Comparison of ENCODE assay signal across 1 cellular context in genomic region chr2:169694113-169694893, GRCh38.
A peak's percentile ranks its signal among the peaks of the same experiment; 100 is the strongest.
TF ChIP-seq lines count a peak whose summit lies in the region.

Gene CFAP210, minus strand, starts transcription at chr2:169694405. Its CDS starts 78 bp downstream, at chr2:169694327.
Gene PHOSPHO2, plus strand, starts transcription at chr2:169694469. Its CDS starts 6,503 bp downstream, at chr2:169700972.

TF ChIP-seq in HepG2, 621 proteins besides CTCF, POLR2A, EP300 and RAD21 (continued from another document):
- TF ChIP-seq SRSF1 (optimal IDR thresholded peaks at IDR 0.05; ENCODE audit: low read depth, low read length) (peak; percentile 78), ZNF253 (CRISPR knock-in tag; IDR thresholded peaks at IDR 0.05; ENCODE audit: borderline replicate concordance) (no peak; the same call in 1 of the 2 replicates), HNRNPUL1 (IDR thresholded peaks at IDR 0.05; ENCODE audit: low read depth, low read length) (no peak), HOXA5 (CRISPR knock-in tag; IDR thresholded peaks at IDR 0.05) (peak; percentile 98), ZBTB44 (CRISPR knock-in tag; IDR thresholded peaks at IDR 0.05) (no peak), CREB3 (CRISPR knock-in tag; IDR thresholded peaks at IDR 0.05) (peak; percentile 91; the same call in 1 of the 2 replicates), MBNL3 (CRISPR knock-in tag; conservative IDR thresholded peaks at IDR 0.05) (no peak), BRF2 (CRISPR knock-in tag; IDR thresholded peaks at IDR 0.05) (peak; percentile 85), ZNF781 (CRISPR knock-in tag; IDR thresholded peaks at IDR 0.05; ENCODE audit: borderline replicate concordance, not compliant biosample characterization) (peak; percentile 96), MLLT10 (CRISPR knock-in tag; IDR thresholded peaks at IDR 0.05) (no peak), ZBTB3 (CRISPR knock-in tag; IDR thresholded peaks at IDR 0.05; ENCODE audit: borderline replicate concordance, low read depth) (no peak; the same call in 1 of the 2 replicates), ZBTB2 (CRISPR knock-in tag; IDR thresholded peaks at IDR 0.05; ENCODE audit: low read depth) (no peak), ETV6 (CRISPR knock-in tag; conservative IDR thresholded peaks at IDR 0.05) (peak; percentile 75), ZNF232 (CRISPR knock-in tag; IDR thresholded peaks at IDR 0.05; ENCODE audit: borderline replicate concordance) (peak; percentile 93; the same call in 1 of the 2 replicates), ATF7 (IDR thresholded peaks at IDR 0.05) (no peak), ATF7 (CRISPR knock-in tag; IDR thresholded peaks at IDR 0.05) (peak; percentile 42; the same call in 1 of the 2 replicates), DNMT1 (CRISPR knock-in tag; IDR thresholded peaks at IDR 0.05) (peak; percentile 98), ZFP37 (CRISPR knock-in tag; IDR thresholded peaks at IDR 0.05; ENCODE audit: borderline replicate concordance) (no peak), PRDM10 (CRISPR knock-in tag; IDR thresholded peaks at IDR 0.05; ENCODE audit: low read depth) (no peak), SIN3A (IDR thresholded peaks at IDR 0.05; ENCODE audit: borderline replicate concordance, low read depth, low read length) (peak; percentile 99), SNAI1 (CRISPR knock-in tag; IDR thresholded peaks at IDR 0.05; ENCODE audit: borderline replicate concordance) (peak; percentile 97; the same call in 1 of the 2 replicates), DBP (CRISPR knock-in tag; IDR thresholded peaks at IDR 0.05; ENCODE audit: not compliant biosample characterization) (peak; percentile 69), KLF15 (CRISPR knock-in tag; IDR thresholded peaks at IDR 0.05; ENCODE audit: borderline replicate concordance) (peak; percentile 97), NFYB (CRISPR knock-in tag; IDR thresholded peaks at IDR 0.05) (peak; percentile 54; the same call in 1 of the 2 replicates), ZFYVE20 (CRISPR knock-in tag; IDR thresholded peaks at IDR 0.05; ENCODE audit: borderline replicate concordance, low read depth) (no peak), ATF4 (CRISPR knock-in tag; IDR thresholded peaks at IDR 0.05) (peak in 1 of 2 experiments; percentile 42; a peak in 1 of 4 replicates), REL (CRISPR knock-in tag; conservative IDR thresholded peaks at IDR 0.05) (no peak), CHCHD3 (CRISPR knock-in tag; IDR thresholded peaks at IDR 0.05) (no peak; the same call in 1 of the 2 replicates), ZNF615 (CRISPR knock-in tag; IDR thresholded peaks at IDR 0.05; ENCODE audit: borderline replicate concordance) (no peak), IKZF4 (CRISPR knock-in tag; IDR thresholded peaks at IDR 0.05; ENCODE audit: borderline replicate concordance, low read depth, not compliant biosample characterization) (no peak), ZNF7 (CRISPR knock-in tag; IDR thresholded peaks at IDR 0.05) (0 out of 2 replicates have a peak, but pooled peaks have one; percentile 30), POLR2AphosphoS5 (IDR thresholded peaks at IDR 0.05; ENCODE audit: low read depth, low read length) (peak; percentile 96), CBX2 (IDR thresholded peaks at IDR 0.05; ENCODE audit: low read depth, low read length) (no peak), CBX2 (CRISPR knock-in tag; IDR thresholded peaks at IDR 0.05; ENCODE audit: low read depth) (no peak), ZNF44 (CRISPR knock-in tag; IDR thresholded peaks at IDR 0.05) (peak; percentile 97), MIER2 (CRISPR knock-in tag; IDR thresholded peaks at IDR 0.05) (no peak), ADNP (CRISPR knock-in tag; IDR thresholded peaks at IDR 0.05) (no peak), RBAK (CRISPR knock-in tag; IDR thresholded peaks at IDR 0.05) (no peak), HMG20B (CRISPR knock-in tag; conservative IDR thresholded peaks at IDR 0.05) (no peak), ZNF746 (CRISPR knock-in tag; IDR thresholded peaks at IDR 0.05) (peak; percentile 93), RFX5 (IDR thresholded peaks at IDR 0.05; ENCODE audit: low read depth, low read length) (peak; percentile 91), ZHX1 (CRISPR knock-in tag; IDR thresholded peaks at IDR 0.05; ENCODE audit: low read depth) (peak; percentile 93), ZSCAN20 (CRISPR knock-in tag; IDR thresholded peaks at IDR 0.05; ENCODE audit: borderline replicate concordance) (peak; percentile 88), KMT2B (CRISPR knock-in tag; IDR thresholded peaks at IDR 0.05) (peak; percentile 95), ZNF552 (CRISPR knock-in tag; IDR thresholded peaks at IDR 0.05; ENCODE audit: borderline replicate concordance) (no peak; the same call in 1 of the 2 replicates), SALL1 (CRISPR knock-in tag; IDR thresholded peaks at IDR 0.05) (peak; percentile 91), ARID4A (CRISPR knock-in tag; IDR thresholded peaks at IDR 0.05; ENCODE audit: borderline replicate concordance) (peak; percentile 99)
TF ChIP-seq in HepG2: peak in this region for 378.
